ENCODE assay signal across 1 cellular context in genomic region chr17:74426551-74427047, GRCh38.
TF ChIP-seq lines count a peak whose summit lies in the region.

No MANE protein-coding gene starts in this region.

TF ChIP-seq in HepG2, 621 proteins besides CTCF, POLR2A, EP300 and RAD21 (continued from another document):
- TF ChIP-seq ZNF704 (CRISPR knock-in tag; IDR thresholded peaks at IDR 0.05; ENCODE audit: borderline replicate concordance) (peak; percentile 36; the same call in 1 of the 2 replicates), RBM39 (IDR thresholded peaks at IDR 0.05; ENCODE audit: low read depth, low read length, poor library complexity, severe bottlenecking) (no peak), HES4 (CRISPR knock-in tag; IDR thresholded peaks at IDR 0.05; ENCODE audit: borderline replicate concordance) (0 out of 2 replicates have a peak, but pooled peaks have one; percentile 33), ZNF251 (CRISPR knock-in tag; IDR thresholded peaks at IDR 0.05) (0 out of 2 replicates have a peak, but pooled peaks have one; percentile 70), ZNF180 (CRISPR knock-in tag; IDR thresholded peaks at IDR 0.05; ENCODE audit: borderline replicate concordance, low read depth) (0 out of 2 replicates have a peak, but pooled peaks have one; percentile 47), GABPA (IDR thresholded peaks at IDR 0.05; ENCODE audit: low read depth, low read length) (peak; percentile 25; the same call in 1 of the 2 replicates), GABPA (CRISPR knock-in tag; IDR thresholded peaks at IDR 0.05; ENCODE audit: low read depth) (peak; percentile 53; the same call in 1 of the 2 replicates), ZNF513 (CRISPR knock-in tag; conservative IDR thresholded peaks at IDR 0.05) (no peak), ZNF580 (CRISPR knock-in tag; IDR thresholded peaks at IDR 0.05; ENCODE audit: borderline replicate concordance, low read depth) (0 out of 2 replicates have a peak, but pooled peaks have one; percentile 34), ZNF724P (CRISPR knock-in tag; IDR thresholded peaks at IDR 0.05; ENCODE audit: borderline replicate concordance) (0 out of 2 replicates have a peak, but pooled peaks have one; percentile 57), HOXD1 (CRISPR knock-in tag; IDR thresholded peaks at IDR 0.05) (0 out of 2 replicates have a peak, but pooled peaks have one; percentile 18), MTERF4 (CRISPR knock-in tag; IDR thresholded peaks at IDR 0.05) (peak; percentile 83; the same call in 1 of the 2 replicates), BORCS8-MEF2B (CRISPR knock-in tag; IDR thresholded peaks at IDR 0.05) (peak; percentile 11; the same call in 1 of the 2 replicates), CHCHD3 (CRISPR knock-in tag; IDR thresholded peaks at IDR 0.05) (0 out of 2 replicates have a peak, but pooled peaks have one; percentile 67), ZNF558 (CRISPR knock-in tag; IDR thresholded peaks at IDR 0.05; ENCODE audit: borderline replicate concordance) (no peak), ZBTB38 (CRISPR knock-in tag; IDR thresholded peaks at IDR 0.05) (peak; percentile 82), CSRNP1 (CRISPR knock-in tag; IDR thresholded peaks at IDR 0.05) (peak; percentile 22; the same call in 1 of the 2 replicates), ZNF589 (CRISPR knock-in tag; conservative IDR thresholded peaks at IDR 0.05) (0 out of 2 replicates have a peak, but pooled peaks have one; percentile 76), ZNF543 (CRISPR knock-in tag; IDR thresholded peaks at IDR 0.05) (no peak), ZNF280D (CRISPR knock-in tag; IDR thresholded peaks at IDR 0.05) (0 out of 2 replicates have a peak, but pooled peaks have one; percentile 50), DMTF1 (CRISPR knock-in tag; IDR thresholded peaks at IDR 0.05) (0 out of 2 replicates have a peak, but pooled peaks have one; percentile 79), ZNF572 (CRISPR knock-in tag; IDR thresholded peaks at IDR 0.05) (peak; percentile 95), THYN1 (CRISPR knock-in tag; IDR thresholded peaks at IDR 0.05; ENCODE audit: borderline replicate concordance, low read depth) (peak; percentile 75; the same call in 1 of the 2 replicates), ZNF569 (CRISPR knock-in tag; IDR thresholded peaks at IDR 0.05; ENCODE audit: borderline replicate concordance) (no peak), CEBPG (CRISPR knock-in tag; IDR thresholded peaks at IDR 0.05) (no peak), ZFP62 (CRISPR knock-in tag; IDR thresholded peaks at IDR 0.05) (0 out of 2 replicates have a peak, but pooled peaks have one; percentile 31), EEA1 (CRISPR knock-in tag; IDR thresholded peaks at IDR 0.05; ENCODE audit: borderline replicate concordance) (0 out of 2 replicates have a peak, but pooled peaks have one; percentile 20), ZNF256 (CRISPR knock-in tag; conservative IDR thresholded peaks at IDR 0.05) (peak; percentile 23; the same call in 1 of the 2 replicates), ZNF34 (CRISPR knock-in tag; IDR thresholded peaks at IDR 0.05; ENCODE audit: borderline replicate concordance) (peak; percentile 56; the same call in 1 of the 2 replicates), ATF3 (CRISPR knock-in tag; IDR thresholded peaks at IDR 0.05) (no peak), ARNT (IDR thresholded peaks at IDR 0.05) (no peak)
TF ChIP-seq in HepG2: peak in this region for 37.
